Comparison of ENCODE assay signal across 17 cellular contexts in the genomic region with DNA sequence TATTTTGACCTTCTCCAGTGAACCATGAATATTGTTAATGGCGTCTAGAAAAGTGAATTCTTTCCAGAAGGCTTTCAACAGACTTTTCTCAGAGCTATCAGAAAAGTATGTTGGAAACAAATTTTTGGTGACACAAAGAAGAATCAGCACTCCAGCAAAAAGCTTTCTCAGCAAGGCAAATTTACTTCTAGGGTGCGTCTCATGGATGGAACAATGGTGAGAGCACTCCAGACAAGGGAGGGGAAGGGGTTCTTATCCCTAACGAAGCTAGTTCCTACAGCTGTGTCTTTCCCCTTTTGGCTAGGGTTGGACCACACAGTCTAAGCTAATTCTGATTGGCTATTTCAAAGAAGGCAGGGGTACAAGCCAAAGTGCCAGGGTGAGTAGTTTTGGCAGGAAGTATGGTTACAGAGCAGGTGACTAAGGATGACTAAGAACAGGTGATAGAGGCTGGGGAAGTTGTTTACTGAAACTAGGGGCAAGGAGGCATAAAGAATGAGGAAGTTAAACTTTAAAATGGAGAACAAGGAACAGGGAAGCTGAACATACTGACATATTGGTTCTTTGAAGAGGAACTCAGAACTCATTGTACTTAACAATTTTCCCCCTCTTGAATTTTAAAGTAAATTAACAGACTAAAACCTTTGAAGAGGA.
DNase-seq lines count a peak whose midpoint lies in the region; ATAC-seq and TF ChIP-seq lines count a peak whose summit lies in the region.
"Had no signal": no experiment of that assay in that cellular context is flagged by ENCODE, and none has a peak within 500 bp of the region (broad histone marks: within the 10 kb centered on the region; RNA-seq: fewer than 3 reads in every experiment).

No MANE protein-coding gene starts in this region.

- H3K4me2 ChIP-seq in GM23338 (no peak overlapping the region), smooth muscle cell (no peak overlapping the region), PC-9 (no peak overlapping the region)

- H3K4me3 ChIP-seq in GM23338 = no peak overlapping the region
- no peak overlapping the region for H3K4me3 ChIP-seq in epithelial cell of esophagus (ENCODE audit: low read length)
- no peak overlapping the region for H3K4me3 ChIP-seq in smooth muscle cell
- no peak overlapping the region for H3K4me3 ChIP-seq in PC-9
- H3K4me3 ChIP-seq: colonic mucosa, thyroid gland had no signal

- H4K20me1 ChIP-seq in GM23338 (replicated peaks; ENCODE audit: insufficient read depth) (no peaks in the 10 kb centered on the region), smooth muscle cell (ENCODE audit: low read depth) (no peaks in the 10 kb centered on the region), PC-9 (ENCODE audit: insufficient read depth) (no peaks in the 10 kb centered on the region)

- no peaks in the 10 kb centered on the region for H3K79me2 ChIP-seq in GM23338 (replicated peaks; ENCODE audit: insufficient read depth)
- no peaks in the 10 kb centered on the region for H3K79me2 ChIP-seq in smooth muscle cell (ENCODE audit: low read depth)
- no peaks in the 10 kb centered on the region for H3K79me2 ChIP-seq in PC-9 (ENCODE audit: low read depth)

- intact Hi-C loops in PC-9 (cut with micrococcal nuclease; ENCODE audit: unreplicated experiment) = no loop called here

- peaks cover 28% of the 10 kb centered on the region for H3K36me3 Mint-ChIP-seq in GM23338 (ENCODE audit: low read depth)
- H3K36me3 Mint-ChIP-seq in stimulated activated memory B cell treated with anti-CD40 and anti-IgM and Interleukin-4, amounts not matched to agents 10 μg/mL and 1 μg/mL and 100 μg/mL, for 72 hours = no peaks in the 10 kb centered on the region

- peaks cover 17% of the 10 kb centered on the region for H3K4me1 Mint-ChIP-seq in GM23338
- peaks cover 7% of the 10 kb centered on the region for H3K4me1 Mint-ChIP-seq in stimulated activated memory B cell treated with anti-CD40 and anti-IgM and Interleukin-4, amounts not matched to agents 10 μg/mL and 1 μg/mL and 100 μg/mL, for 72 hours

- peaks cover 17% of the 10 kb centered on the region for H3K36me3 ChIP-seq in GM23338 (ENCODE audit: insufficient read depth)
- H3K36me3 ChIP-seq in smooth muscle cell (ENCODE audit: low read depth) = no peaks in the 10 kb centered on the region
- H3K36me3 ChIP-seq in PC-9 (ENCODE audit: low read depth) = no peaks in the 10 kb centered on the region
- H3K36me3 ChIP-seq: colonic mucosa, thyroid gland had no signal

- H3K9me2 ChIP-seq in GM23338 (ENCODE audit: insufficient read depth) (no peaks in the 10 kb centered on the region), PC-9 (ENCODE audit: insufficient read depth) (no peaks in the 10 kb centered on the region)

- H3F3A ChIP-seq in GM23338 (replicated peaks; ENCODE audit: low read depth) (no peaks in the 10 kb centered on the region), smooth muscle cell (ENCODE audit: low read depth) (no peaks in the 10 kb centered on the region), PC-9 (ENCODE audit: insufficient read depth, low read depth) (no peaks in the 10 kb centered on the region)

- H3K27ac Mint-ChIP-seq in GM23338 = no peak overlapping the region
- no peak overlapping the region for H3K27ac Mint-ChIP-seq in stimulated activated memory B cell treated with anti-CD40 and anti-IgM and Interleukin-4, amounts not matched to agents 10 μg/mL and 1 μg/mL and 100 μg/mL, for 72 hours
- H3K27ac Mint-ChIP-seq: HFFc6 had no signal

- no peaks in the 10 kb centered on the region for H3K4me1 ChIP-seq in GM23338 (ENCODE audit: insufficient read depth)
- no peaks in the 10 kb centered on the region for H3K4me1 ChIP-seq in smooth muscle cell (ENCODE audit: low read depth)
- H3K4me1 ChIP-seq in PC-9 (replicated peaks; ENCODE audit: insufficient read depth) = no peaks in the 10 kb centered on the region
- H3K4me1 ChIP-seq: colonic mucosa, thyroid gland had no signal

- H3K27me3 ChIP-seq in GM23338 (ENCODE audit: insufficient read depth) (no peaks in the 10 kb centered on the region), smooth muscle cell (ENCODE audit: low read depth) (no peaks in the 10 kb centered on the region), PC-9 (ENCODE audit: insufficient read depth, low read depth) (no peaks in the 10 kb centered on the region)
- H3K27me3 ChIP-seq: colonic mucosa, thyroid gland had no signal

- CTCF ChIA-PET in RWPE1 (lab: Yijun Ruan, JAX) = no interaction called here
- CTCF ChIA-PET in PC-9 (lab: Charles Lee) = no interaction called here

- H3K9ac ChIP-seq in smooth muscle cell (ENCODE audit: low read depth) = no peak overlapping the region

- no peaks in the 10 kb centered on the region for H3K9me3 ChIP-seq in smooth muscle cell (replicated peaks; ENCODE audit: low read depth)
- peaks cover 30% of the 10 kb centered on the region; the same call in 1 of the 2 replicates for H3K9me3 ChIP-seq in PC-9 (ENCODE audit: insufficient read depth, low read depth)
- H3K9me3 ChIP-seq: colonic mucosa, thyroid gland had no signal

- H3K27me3 Mint-ChIP-seq in GM23338 (ENCODE audit: insufficient read depth, low read depth, poor library complexity) = no peaks in the 10 kb centered on the region
- no peaks in the 10 kb centered on the region for H3K27me3 Mint-ChIP-seq in stimulated activated memory B cell treated with anti-CD40 and anti-IgM and Interleukin-4, amounts not matched to agents 10 μg/mL and 1 μg/mL and 100 μg/mL, for 72 hours

- no peak overlapping the region for H2AFZ ChIP-seq in GM23338
- no peak overlapping the region for H2AFZ ChIP-seq in smooth muscle cell (ENCODE audit: low read depth)
- no peak overlapping the region for H2AFZ ChIP-seq in PC-9

- 92% methylated on average over 3 of the region's 3 CpGs for WGBS in smooth muscle cell (ENCODE audit: low lambda C conversion rate)

- BruUV-seq in PC-9 (replicated peaks; lab: Mats Ljungman, UMichigan) = no TSS peak

- DNase-seq in CD1c-positive myeloid dendritic cell (ENCODE audit: extremely low spot score) = peak; percentile 5
- DNase-seq in GM23338 (ENCODE audit: low spot score) = peak; percentile 59
- DNase-seq in MV-4-11 (lab: John Stamatoyannopoulos, UW) = peak; percentile 88
- DNase-seq in epithelial cell of esophagus (ENCODE audit: low read depth) = peak; percentile 43
- DNase-seq in RWPE1 (ENCODE audit: low spot score) = no peak
- no peak for DNase-seq in smooth muscle cell (lab: John Stamatoyannopoulos, UW; ENCODE audit: unreplicated experiment)
- no peak for DNase-seq in PC-9
- DNase-seq: activated effector memory CD4-positive, alpha-beta T cell treated with anti-CD3 and anti-CD28 coated beads, Interleukin-2, amount 50 U/mL, for 16 hours; colonic mucosa; DMS 273 treated with DMSO at 0.1 percent for 48 hours; erythroblast; HFFc6; NK-92 treated with Interleukin-12 subunit alpha and Interleukin-12 subunit beta, amount 100 ng/mL, for 24 hours; stimulated activated CD8-positive, alpha-beta memory T cell treated with anti-CD3 and anti-CD28 coated beads, Interleukin-4, amount 100 ng/mL, for 48 hours; thyroid gland had no signal

- H3K9me3 Mint-ChIP-seq in GM23338 = peaks cover 28% of the 10 kb centered on the region
- H3K9me3 Mint-ChIP-seq in stimulated activated memory B cell treated with anti-CD40 and anti-IgM and Interleukin-4, amounts not matched to agents 10 μg/mL and 1 μg/mL and 100 μg/mL, for 72 hours = peaks cover 18% of the 10 kb centered on the region

- H3K27ac ChIP-seq in GM23338 (ENCODE audit: low read depth) = no peak overlapping the region
- H3K27ac ChIP-seq in RWPE1 = no peak overlapping the region
- H3K27ac ChIP-seq in smooth muscle cell (ENCODE audit: low read depth) = no peak overlapping the region
- H3K27ac ChIP-seq in PC-9 = no peak overlapping the region
- H3K27ac ChIP-seq: colonic mucosa, thyroid gland had no signal

- ATAC-seq in GM23338 = no peak
- no peak for ATAC-seq in stimulated activated memory B cell treated with anti-CD40 and anti-IgM and Interleukin-4, amounts not matched to agents 10 μg/mL and 1 μg/mL and 100 μg/mL, for 72 hours
- ATAC-seq: sciatic nerve had no signal

- POLR2A ChIA-PET in RWPE1 (lab: Yijun Ruan, JAX; ENCODE audit: low non-redundant PET) (interaction anchor here (0.6 kb wide), 1 partner anchor 968 kb away, joined by 4 read pairs; no protein-coding TSS in a partner anchor), PC-9 (lab: Charles Lee; ENCODE audit: unreplicated experiment) (no interaction called here)

- no peak overlapping the region for H3K4me3 Mint-ChIP-seq in GM23338
- H3K4me3 Mint-ChIP-seq in stimulated activated memory B cell treated with anti-CD40 and anti-IgM and Interleukin-4, amounts not matched to agents 10 μg/mL and 1 μg/mL and 100 μg/mL, for 72 hours = no peak overlapping the region
- H3K4me3 Mint-ChIP-seq: HFFc6 had no signal

- TF ChIP-seq CTCF in GM23338 (conservative IDR thresholded peaks at IDR 0.05; ENCODE audit: low read depth in 2 of 2) (no peak), epithelial cell of esophagus (IDR thresholded peaks at IDR 0.05; ENCODE audit: insufficient read depth, low read depth, low read length, missing control alignments) (no peak), RWPE1 (conservative IDR thresholded peaks at IDR 0.05; ENCODE audit: low read depth) (no peak), smooth muscle cell (IDR thresholded peaks at IDR 0.05; ENCODE audit: borderline replicate concordance, insufficient read depth, poor library complexity, severe bottlenecking) (no peak), PC-9 (conservative IDR thresholded peaks at IDR 0.05) (no peak)

TF ChIP-seq in GM23338, 12 proteins besides CTCF, POLR2A, EP300 and RAD21 (continues in another document):
- TF ChIP-seq, protein P1, sequence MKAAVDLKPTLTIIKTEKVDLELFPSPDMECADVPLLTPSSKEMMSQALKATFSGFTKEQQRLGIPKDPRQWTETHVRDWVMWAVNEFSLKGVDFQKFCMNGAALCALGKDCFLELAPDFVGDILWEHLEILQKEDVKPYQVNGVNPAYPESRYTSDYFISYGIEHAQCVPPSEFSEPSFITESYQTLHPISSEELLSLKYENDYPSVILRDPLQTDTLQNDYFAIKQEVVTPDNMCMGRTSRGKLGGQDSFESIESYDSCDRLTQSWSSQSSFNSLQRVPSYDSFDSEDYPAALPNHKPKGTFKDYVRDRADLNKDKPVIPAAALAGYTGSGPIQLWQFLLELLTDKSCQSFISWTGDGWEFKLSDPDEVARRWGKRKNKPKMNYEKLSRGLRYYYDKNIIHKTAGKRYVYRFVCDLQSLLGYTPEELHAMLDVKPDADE (IDR thresholded peaks at IDR 0.05) = no peak
- TF ChIP-seq STAT1 (IDR thresholded peaks at IDR 0.05; ENCODE audit: unreplicated experiment) (no peak), EZH2 (IDR thresholded peaks at IDR 0.05; ENCODE audit: low read depth, unreplicated experiment) (no peak), ZNF114 (CRISPR knock-in tag; IDR thresholded peaks at IDR 0.05) (no peak), POLR2AphosphoS5 (IDR thresholded peaks at IDR 0.05; ENCODE audit: low read depth) (no peak), EZH2phosphoT487 (IDR thresholded peaks at IDR 0.05; ENCODE audit: unreplicated experiment) (no peak), CREB1 (CRISPR knock-in tag; IDR thresholded peaks at IDR 0.05; ENCODE audit: low read depth) (no peak)

Comparison
In these comparisons a context has a peak if more than half of its experiments do, and no peak if none do; other contexts are left out.
1. DNase-seq: peak in CD1c-positive myeloid dendritic cell (single experiment), GM23338 (single experiment), MV-4-11 (single experiment) and epithelial cell of esophagus (single experiment); none in RWPE1 (single experiment), smooth muscle cell (single experiment) and PC-9 (0 of 2).